ENCODE assay signal across 13 cellular contexts in the genomic region with DNA sequence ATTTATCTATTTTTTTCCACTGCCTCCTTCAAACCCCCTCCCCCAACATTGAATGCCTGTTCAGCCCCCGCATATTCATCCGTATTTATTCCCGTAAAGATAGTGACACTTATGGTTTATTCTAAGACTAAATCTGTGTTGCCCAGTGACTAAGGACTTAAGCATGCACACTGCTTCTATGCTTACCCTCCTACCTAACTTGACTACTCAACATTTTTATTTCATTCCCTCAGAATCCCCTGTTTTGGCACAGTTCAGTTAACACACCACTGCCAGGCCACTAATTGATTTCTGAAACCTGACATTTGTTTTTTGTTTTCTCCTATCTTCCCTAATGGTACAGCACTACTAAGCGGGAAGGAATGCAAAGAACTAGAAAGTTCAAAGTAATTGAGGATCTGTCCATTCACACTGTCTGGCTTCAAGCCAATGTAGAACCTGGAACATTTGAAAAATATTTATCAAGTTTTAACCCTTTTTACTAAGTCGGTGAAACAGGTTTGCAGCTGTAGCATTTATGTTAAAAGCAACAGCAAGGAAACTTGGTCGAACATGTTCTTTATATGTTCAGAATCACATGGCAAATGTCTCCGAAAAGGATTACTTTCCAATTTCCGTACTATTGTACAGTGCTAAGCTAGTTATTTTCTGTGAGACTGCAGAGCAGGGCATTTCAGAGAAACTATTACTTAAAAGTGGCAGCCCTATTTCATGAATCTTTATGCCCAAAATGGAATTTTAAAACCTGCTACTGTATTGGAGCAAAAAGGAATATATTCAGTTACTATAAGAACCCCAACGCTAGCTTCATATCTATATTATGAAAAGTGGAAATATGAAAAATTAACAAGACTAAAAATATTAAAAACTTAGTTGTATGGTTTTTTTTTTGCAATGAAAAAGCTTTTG. TPM values are rescaled to one million over a fixed set of nuclear protein-coding genes. Genes with fewer than 3 reads are reported as not detected.
DNase-seq lines count a peak whose midpoint lies in the region; TF ChIP-seq lines count a peak whose summit lies in the region.
"Had no signal": no experiment of that assay in that cellular context is flagged by ENCODE, and none has a peak within 500 bp of the region (broad histone marks: within the 10 kb centered on the region; RNA-seq: fewer than 3 reads in every experiment).

No MANE protein-coding gene starts in this region.

- H3K4me1 Mint-ChIP-seq in Calu3 (ENCODE audit: low read depth, unreplicated experiment) (peaks cover 8% of the 10 kb centered on the region), immature natural killer cell (peaks cover 18 to 24% of the 10 kb centered on the region in 2 donors)
- peaks cover 17% of the 10 kb centered on the region for H3K4me1 Mint-ChIP-seq in T-helper 2 cell treated with Interferon-gamma antibody and Interleukin-4, amounts not matched to agents 5 μg/mL and 100 μg/mL, for 36 hours (ENCODE audit: low read depth)

- peaks cover 29% of the 10 kb centered on the region for H3K36me3 Mint-ChIP-seq in Calu3 (ENCODE audit: insufficient read depth, unreplicated experiment)
- H3K36me3 Mint-ChIP-seq in immature natural killer cell: no peaks in the 10 kb centered on the region
- H3K36me3 Mint-ChIP-seq in T-helper 2 cell treated with Interferon-gamma antibody and Interleukin-4, amounts not matched to agents 5 μg/mL and 100 μg/mL, for 36 hours (ENCODE audit: low read depth): no peaks in the 10 kb centered on the region
- H3K36me3 Mint-ChIP-seq: T-cell had no signal

- no TSS peak for BruUV-seq in Calu3 (replicated peaks; lab: Mats Ljungman, UMichigan)

- H3K9me3 Mint-ChIP-seq in Calu3 (ENCODE audit: low read depth, unreplicated experiment): no peaks in the 10 kb centered on the region
- H3K9me3 Mint-ChIP-seq in immature natural killer cell: no peaks in the 10 kb centered on the region
- H3K9me3 Mint-ChIP-seq in T-helper 2 cell treated with Interferon-gamma antibody and Interleukin-4, amounts not matched to agents 5 μg/mL and 100 μg/mL, for 36 hours: no peaks in the 10 kb centered on the region
- H3K9me3 Mint-ChIP-seq: central memory CD8-positive, alpha-beta T cell; T-cell had no signal

- H3K4me3 ChIP-seq in epithelial cell of esophagus (ENCODE audit: low read length): peak overlapping the region; percentile 47

- intact Hi-C loops in Calu3 (cut with micrococcal nuclease; ENCODE audit: unreplicated experiment): loop anchor here (10.0 kb wide), 1 partner anchor 92 kb away; no protein-coding TSS in a partner anchor

- CTCF ChIA-PET in Calu3 (lab: Charles Lee): no interaction called here

- H3K4me3 Mint-ChIP-seq in Calu3 (ENCODE audit: low read depth, unreplicated experiment) (peak overlapping the region; percentile 74), immature natural killer cell (no peak overlapping the region)
- no peak overlapping the region for H3K4me3 Mint-ChIP-seq in T-helper 2 cell treated with Interferon-gamma antibody and Interleukin-4, amounts not matched to agents 5 μg/mL and 100 μg/mL, for 36 hours
- H3K4me3 Mint-ChIP-seq: central memory CD8-positive, alpha-beta T cell; T-cell had no signal

- peak overlapping the region; percentile 97 for H3K27ac Mint-ChIP-seq in Calu3 (ENCODE audit: unreplicated experiment)
- H3K27ac Mint-ChIP-seq in immature natural killer cell: no peak overlapping the region
- H3K27ac Mint-ChIP-seq in T-helper 2 cell treated with Interferon-gamma antibody and Interleukin-4, amounts not matched to agents 5 μg/mL and 100 μg/mL, for 36 hours: no peak overlapping the region
- H3K27ac Mint-ChIP-seq: T-cell had no signal

- TF ChIP-seq CTCF in Calu3 (IDR thresholded peaks at IDR 0.05; ENCODE audit: unreplicated experiment) (no peak), epithelial cell of esophagus (IDR thresholded peaks at IDR 0.05; ENCODE audit: insufficient read depth, low read depth, low read length, missing control alignments) (no peak)

- no peaks in the 10 kb centered on the region for H3K27me3 Mint-ChIP-seq in Calu3 (ENCODE audit: unreplicated experiment)
- peaks cover 9 to 28% (median 15%) of the 10 kb centered on the region in 3 donors for H3K27me3 Mint-ChIP-seq in immature natural killer cell (ENCODE audit: low read depth in 3 of 3)
- H3K27me3 Mint-ChIP-seq in T-helper 2 cell treated with Interferon-gamma antibody and Interleukin-4, amounts not matched to agents 5 μg/mL and 100 μg/mL, for 36 hours (ENCODE audit: low read depth): peaks cover 50% of the 10 kb centered on the region

- DNase-seq in Calu3: no peak
- DNase-seq in NCI-H345 treated with DMSO at 0.1 percent for 48 hours (lab: John Stamatoyannopoulos, UW; ENCODE audit: unreplicated experiment): peak; percentile 73
- DNase-seq in epithelial cell of esophagus (ENCODE audit: low read depth): peak; percentile 76
- DNase-seq in non-pigmented ciliary epithelial cell (ENCODE audit: low read depth): peak; percentile 79
- no peak for DNase-seq in activated naive CD4-positive, alpha-beta T cell treated with anti-CD3 and anti-CD28 coated beads, Interleukin-2, amount 50 U/mL, for 16 hours
- no peak for DNase-seq in immature natural killer cell
- no peak for DNase-seq in NCI-H524 treated with DMSO at 0.1 percent for 48 hours (lab: John Stamatoyannopoulos, UW)
- DNase-seq in T-helper 2 cell treated with Interferon-gamma antibody and Interleukin-4, amounts not matched to agents 5 μg/mL and 100 μg/mL, for 36 hours (ENCODE audit: low spot score): no peak
- DNase-seq: GOT3, NCI-H2227 treated with DMSO at 0.1 percent for 48 hours, posterior cingulate gyrus, T-cell had no signal

RNA-seq across cellular contexts. Expression of gene KLF5, which starts 2.5 kb away (rescaled TPM):
- 121 and 136 TPM in 2 replicates for total RNA-seq in Calu3 (2022)
- polyA plus RNA-seq in immature natural killer cell: under 1 TPM in 1 of 3 donors, not detected in 2; 0.09 TPM

Comparison
In these comparisons a context has a peak if more than half of its experiments do, and no peak if none do; other contexts are left out.
1. DNase-seq: peak in NCI-H345 treated with DMSO at 0.1 percent for 48 hours (single experiment), epithelial cell of esophagus (single experiment) and non-pigmented ciliary epithelial cell (single experiment); none in Calu3 (single experiment), activated naive CD4-positive, alpha-beta T cell treated with anti-CD3 and anti-CD28 coated beads, Interleukin-2, amount 50 U/mL, for 16 hours (single experiment), immature natural killer cell (0 of 3), NCI-H524 treated with DMSO at 0.1 percent for 48 hours (single experiment) and T-helper 2 cell treated with Interferon-gamma antibody and Interleukin-4, amounts not matched to agents 5 μg/mL and 100 μg/mL, for 36 hours (single experiment).